Comparison of ENCODE assay signal across 1 cellular context in genomic region chr12:64759035-64759894, GRCh38.
TF ChIP-seq lines count a peak whose summit lies in the region.

GNS (minus strand) TSS chr12:64759406; CDS start chr12:64759276, 130 bp downstream.

TF ChIP-seq in HepG2, 621 proteins besides CTCF, POLR2A, EP300 and RAD21 (continued from another document and continues in another):
- TF ChIP-seq MIER3 (CRISPR knock-in tag; IDR thresholded peaks at IDR 0.05; ENCODE audit: borderline replicate concordance) (peak; percentile 48; the same call in 1 of the 2 replicates), BCL6 (CRISPR knock-in tag; IDR thresholded peaks at IDR 0.05) (peak; percentile 48), ZNF430 (CRISPR knock-in tag; IDR thresholded peaks at IDR 0.05) (peak; percentile 81), NFE2L1 (CRISPR knock-in tag; IDR thresholded peaks at IDR 0.05; ENCODE audit: borderline replicate concordance) (no peak), SMARCC2 (IDR thresholded peaks at IDR 0.05) (no peak), ELF1 (CRISPR knock-in tag; IDR thresholded peaks at IDR 0.05) (peak; percentile 70; the same call in 1 of the 2 replicates), REPIN1 (CRISPR knock-in tag; IDR thresholded peaks at IDR 0.05; ENCODE audit: borderline replicate concordance, low read depth) (peak; percentile 63), ZMYM3 (CRISPR knock-in tag; IDR thresholded peaks at IDR 0.05) (peak; percentile 58; the same call in 1 of the 2 replicates), POLR2G (IDR thresholded peaks at IDR 0.05; ENCODE audit: low read depth, low read length) (peak; percentile 69), ZNF891 (CRISPR knock-in tag; IDR thresholded peaks at IDR 0.05) (peak; percentile 79; the same call in 1 of the 2 replicates), SALL2 (CRISPR knock-in tag; IDR thresholded peaks at IDR 0.05) (peak; percentile 60), ZBTB40 (IDR thresholded peaks at IDR 0.05) (no peak), ZBTB40 (CRISPR knock-in tag; IDR thresholded peaks at IDR 0.05) (no peak; the same call in 1 of the 2 replicates), TAF15 (IDR thresholded peaks at IDR 0.05; ENCODE audit: low read depth, low read length, poor library complexity, severe bottlenecking) (no peak), THAP8 (CRISPR knock-in tag; IDR thresholded peaks at IDR 0.05; ENCODE audit: borderline replicate concordance) (peak; percentile 46; the same call in 1 of the 2 replicates), ZFY (CRISPR knock-in tag; IDR thresholded peaks at IDR 0.05) (peak; percentile 73), ZSCAN9 (CRISPR knock-in tag; IDR thresholded peaks at IDR 0.05; ENCODE audit: borderline replicate concordance) (0 out of 2 replicates have a peak, but pooled peaks have one; percentile 39), ZNF619 (CRISPR knock-in tag; IDR thresholded peaks at IDR 0.05) (0 out of 2 replicates have a peak, but pooled peaks have one; percentile 44), SIN3B (IDR thresholded peaks at IDR 0.05; ENCODE audit: low read length) (peak; percentile 13; the same call in 1 of the 2 replicates), ZNF337 (CRISPR knock-in tag; IDR thresholded peaks at IDR 0.05; ENCODE audit: borderline replicate concordance, low read depth) (no peak), ZNF563 (CRISPR knock-in tag; IDR thresholded peaks at IDR 0.05) (no peak), MAZ (IDR thresholded peaks at IDR 0.05; ENCODE audit: borderline replicate concordance, low read depth, low read length) (peak; percentile 61; the same call in 1 of the 2 replicates), MAZ (CRISPR knock-in tag; IDR thresholded peaks at IDR 0.05; ENCODE audit: low read depth) (peak; percentile 78), XRCC5 (optimal IDR thresholded peaks at IDR 0.05; ENCODE audit: low read length) (peak; percentile 64), MEIS2 (CRISPR knock-in tag; IDR thresholded peaks at IDR 0.05) (no peak), GATAD1 (CRISPR knock-in tag; IDR thresholded peaks at IDR 0.05) (peak; percentile 94), SIN3A (IDR thresholded peaks at IDR 0.05; ENCODE audit: borderline replicate concordance, low read depth, low read length) (peak; percentile 92; the same call in 1 of the 2 replicates), ETS1 (CRISPR knock-in tag; IDR thresholded peaks at IDR 0.05) (0 out of 2 replicates have a peak, but pooled peaks have one; percentile 32), KAT7 (CRISPR knock-in tag; IDR thresholded peaks at IDR 0.05; ENCODE audit: borderline replicate concordance) (peak; percentile 54; the same call in 1 of the 2 replicates), HDAC6 (IDR thresholded peaks at IDR 0.05; ENCODE audit: low read depth, low read length) (no peak), PITX1 (CRISPR knock-in tag; IDR thresholded peaks at IDR 0.05) (peak; percentile 59; the same call in 1 of the 2 replicates), TBX3 (IDR thresholded peaks at IDR 0.05; ENCODE audit: borderline replicate concordance) (peak; percentile 24; the same call in 1 of the 2 replicates), NFKB2 (CRISPR knock-in tag; IDR thresholded peaks at IDR 0.05; ENCODE audit: borderline replicate concordance) (peak; percentile 77; the same call in 1 of the 2 replicates), ZNF552 (CRISPR knock-in tag; IDR thresholded peaks at IDR 0.05; ENCODE audit: borderline replicate concordance) (peak; percentile 21; the same call in 1 of the 2 replicates), ZBTB8A (CRISPR knock-in tag; IDR thresholded peaks at IDR 0.05; ENCODE audit: borderline replicate concordance, low read depth) (no peak), REL (CRISPR knock-in tag; conservative IDR thresholded peaks at IDR 0.05) (no peak)
- TF ChIP-seq, protein P1, sequence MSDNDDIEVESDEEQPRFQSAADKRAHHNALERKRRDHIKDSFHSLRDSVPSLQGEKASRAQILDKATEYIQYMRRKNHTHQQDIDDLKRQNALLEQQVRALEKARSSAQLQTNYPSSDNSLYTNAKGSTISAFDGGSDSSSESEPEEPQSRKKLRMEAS (IDR thresholded peaks at IDR 0.05): peak; percentile 85
- TF ChIP-seq, protein P2, sequence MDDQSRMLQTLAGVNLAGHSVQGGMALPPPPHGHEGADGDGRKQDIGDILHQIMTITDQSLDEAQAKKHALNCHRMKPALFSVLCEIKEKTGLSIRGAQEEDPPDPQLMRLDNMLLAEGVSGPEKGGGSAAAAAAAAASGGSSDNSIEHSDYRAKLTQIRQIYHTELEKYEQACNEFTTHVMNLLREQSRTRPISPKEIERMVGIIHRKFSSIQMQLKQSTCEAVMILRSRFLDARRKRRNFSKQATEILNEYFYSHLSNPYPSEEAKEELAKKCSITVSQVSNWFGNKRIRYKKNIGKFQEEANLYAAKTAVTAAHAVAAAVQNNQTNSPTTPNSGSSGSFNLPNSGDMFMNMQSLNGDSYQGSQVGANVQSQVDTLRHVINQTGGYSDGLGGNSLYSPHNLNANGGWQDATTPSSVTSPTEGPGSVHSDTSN (CRISPR knock-in tag; IDR thresholded peaks at IDR 0.05; ENCODE audit: borderline replicate concordance): 0 out of 2 replicates have a peak, but pooled peaks have one; percentile 25
- TF ChIP-seq, protein P3, sequence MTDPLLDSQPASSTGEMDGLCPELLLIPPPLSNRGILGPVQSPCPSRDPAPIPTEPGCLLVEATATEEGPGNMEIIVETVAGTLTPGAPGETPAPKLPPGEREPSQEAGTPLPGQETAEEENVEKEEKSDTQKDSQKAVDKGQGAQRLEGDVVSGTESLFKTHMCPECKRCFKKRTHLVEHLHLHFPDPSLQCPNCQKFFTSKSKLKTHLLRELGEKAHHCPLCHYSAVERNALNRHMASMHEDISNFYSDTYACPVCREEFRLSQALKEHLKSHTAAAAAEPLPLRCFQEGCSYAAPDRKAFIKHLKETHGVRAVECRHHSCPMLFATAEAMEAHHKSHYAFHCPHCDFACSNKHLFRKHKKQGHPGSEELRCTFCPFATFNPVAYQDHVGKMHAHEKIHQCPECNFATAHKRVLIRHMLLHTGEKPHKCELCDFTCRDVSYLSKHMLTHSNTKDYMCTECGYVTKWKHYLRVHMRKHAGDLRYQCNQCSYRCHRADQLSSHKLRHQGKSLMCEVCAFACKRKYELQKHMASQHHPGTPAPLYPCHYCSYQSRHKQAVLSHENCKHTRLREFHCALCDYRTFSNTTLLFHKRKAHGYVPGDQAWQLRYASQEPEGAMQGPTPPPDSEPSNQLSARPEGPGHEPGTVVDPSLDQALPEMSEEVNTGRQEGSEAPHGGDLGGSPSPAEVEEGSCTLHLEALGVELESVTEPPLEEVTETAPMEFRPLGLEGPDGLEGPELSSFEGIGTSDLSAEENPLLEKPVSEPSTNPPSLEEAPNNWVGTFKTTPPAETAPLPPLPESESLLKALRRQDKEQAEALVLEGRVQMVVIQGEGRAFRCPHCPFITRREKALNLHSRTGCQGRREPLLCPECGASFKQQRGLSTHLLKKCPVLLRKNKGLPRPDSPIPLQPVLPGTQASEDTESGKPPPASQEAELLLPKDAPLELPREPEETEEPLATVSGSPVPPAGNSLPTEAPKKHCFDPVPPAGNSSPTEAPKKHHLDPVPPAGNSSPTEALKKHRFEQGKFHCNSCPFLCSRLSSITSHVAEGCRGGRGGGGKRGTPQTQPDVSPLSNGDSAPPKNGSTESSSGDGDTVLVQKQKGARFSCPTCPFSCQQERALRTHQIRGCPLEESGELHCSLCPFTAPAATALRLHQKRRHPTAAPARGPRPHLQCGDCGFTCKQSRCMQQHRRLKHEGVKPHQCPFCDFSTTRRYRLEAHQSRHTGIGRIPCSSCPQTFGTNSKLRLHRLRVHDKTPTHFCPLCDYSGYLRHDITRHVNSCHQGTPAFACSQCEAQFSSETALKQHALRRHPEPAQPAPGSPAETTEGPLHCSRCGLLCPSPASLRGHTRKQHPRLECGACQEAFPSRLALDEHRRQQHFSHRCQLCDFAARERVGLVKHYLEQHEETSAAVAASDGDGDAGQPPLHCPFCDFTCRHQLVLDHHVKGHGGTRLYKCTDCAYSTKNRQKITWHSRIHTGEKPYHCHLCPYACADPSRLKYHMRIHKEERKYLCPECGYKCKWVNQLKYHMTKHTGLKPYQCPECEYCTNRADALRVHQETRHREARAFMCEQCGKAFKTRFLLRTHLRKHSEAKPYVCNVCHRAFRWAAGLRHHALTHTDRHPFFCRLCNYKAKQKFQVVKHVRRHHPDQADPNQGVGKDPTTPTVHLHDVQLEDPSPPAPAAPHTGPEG (CRISPR knock-in tag; IDR thresholded peaks at IDR 0.05): peak; percentile 59; the same call in 1 of the 2 replicates
- TF ChIP-seq, protein P4, sequence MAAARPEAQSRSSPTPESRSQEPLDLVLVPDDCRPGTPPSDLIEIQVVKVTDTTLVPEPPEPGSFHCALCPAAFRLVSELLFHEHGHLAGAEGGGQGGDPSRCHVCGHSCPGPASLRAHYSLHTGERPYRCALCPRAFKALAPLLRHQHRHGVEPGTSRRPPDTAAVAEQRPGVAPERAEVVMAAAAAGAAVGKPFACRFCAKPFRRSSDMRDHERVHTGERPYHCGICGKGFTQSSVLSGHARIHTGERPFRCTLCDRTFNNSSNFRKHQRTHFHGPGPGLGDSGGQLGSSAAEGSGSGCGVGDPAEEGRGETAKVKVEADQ (CRISPR knock-in tag; IDR thresholded peaks at IDR 0.05; ENCODE audit: borderline replicate concordance): peak; percentile 52; the same call in 1 of the 2 replicates
- TF ChIP-seq, protein P5, sequence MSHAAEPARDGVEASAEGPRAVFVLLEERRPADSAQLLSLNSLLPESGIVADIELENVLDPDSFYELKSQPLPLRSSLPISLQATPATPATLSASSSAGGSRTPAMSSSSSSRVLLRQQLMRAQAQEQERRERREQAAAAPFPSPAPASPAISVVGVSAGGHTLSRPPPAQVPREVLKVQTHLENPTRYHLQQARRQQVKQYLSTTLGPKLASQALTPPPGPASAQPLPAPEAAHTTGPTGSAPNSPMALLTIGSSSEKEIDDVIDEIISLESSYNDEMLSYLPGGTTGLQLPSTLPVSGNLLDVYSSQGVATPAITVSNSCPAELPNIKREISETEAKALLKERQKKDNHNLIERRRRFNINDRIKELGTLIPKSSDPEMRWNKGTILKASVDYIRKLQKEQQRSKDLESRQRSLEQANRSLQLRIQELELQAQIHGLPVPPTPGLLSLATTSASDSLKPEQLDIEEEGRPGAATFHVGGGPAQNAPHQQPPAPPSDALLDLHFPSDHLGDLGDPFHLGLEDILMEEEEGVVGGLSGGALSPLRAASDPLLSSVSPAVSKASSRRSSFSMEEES (CRISPR knock-in tag; IDR thresholded peaks at IDR 0.05): peak; percentile 95
